4 cellular contexts compared by ENCODE assay signal in the genomic region with DNA sequence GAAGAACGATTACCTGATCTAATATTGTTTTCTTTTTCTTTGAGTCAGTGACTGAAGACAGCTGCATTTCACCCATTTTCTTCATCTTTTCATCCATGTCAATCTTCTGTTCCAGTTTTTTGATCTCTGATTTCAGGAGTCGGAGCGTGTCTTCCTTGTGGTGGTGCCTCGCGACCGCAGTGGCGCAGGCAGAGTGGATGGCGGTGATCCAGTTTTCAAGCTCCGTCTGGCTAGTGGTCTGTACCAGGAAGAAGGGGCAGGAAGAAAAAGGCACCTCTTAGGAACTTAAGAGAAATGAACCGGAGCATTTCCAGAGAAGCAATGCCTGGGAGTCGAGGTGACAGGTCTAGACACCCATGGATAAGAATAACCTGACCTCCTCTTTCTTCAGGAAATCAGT.
"Had no signal": no experiment of that assay in that cellular context is flagged by ENCODE, and none has a peak within 500 bp of the region (broad histone marks: within the 10 kb centered on the region; RNA-seq: fewer than 3 reads in every experiment).

No MANE protein-coding gene starts in this region.

- H3K36me3 Mint-ChIP-seq: IgD-negative memory B cell had no signal

- DNase-seq: IMR-90, KBM-7, KG1 had no signal

- H3K4me3 Mint-ChIP-seq: IgD-negative memory B cell had no signal

- H3K9me3 Mint-ChIP-seq: IgD-negative memory B cell had no signal

- H3K27ac Mint-ChIP-seq: IgD-negative memory B cell had no signal

- H3K27me3 Mint-ChIP-seq: IgD-negative memory B cell had no signal
